9 cellular contexts compared by ENCODE assay signal in the genomic region with DNA sequence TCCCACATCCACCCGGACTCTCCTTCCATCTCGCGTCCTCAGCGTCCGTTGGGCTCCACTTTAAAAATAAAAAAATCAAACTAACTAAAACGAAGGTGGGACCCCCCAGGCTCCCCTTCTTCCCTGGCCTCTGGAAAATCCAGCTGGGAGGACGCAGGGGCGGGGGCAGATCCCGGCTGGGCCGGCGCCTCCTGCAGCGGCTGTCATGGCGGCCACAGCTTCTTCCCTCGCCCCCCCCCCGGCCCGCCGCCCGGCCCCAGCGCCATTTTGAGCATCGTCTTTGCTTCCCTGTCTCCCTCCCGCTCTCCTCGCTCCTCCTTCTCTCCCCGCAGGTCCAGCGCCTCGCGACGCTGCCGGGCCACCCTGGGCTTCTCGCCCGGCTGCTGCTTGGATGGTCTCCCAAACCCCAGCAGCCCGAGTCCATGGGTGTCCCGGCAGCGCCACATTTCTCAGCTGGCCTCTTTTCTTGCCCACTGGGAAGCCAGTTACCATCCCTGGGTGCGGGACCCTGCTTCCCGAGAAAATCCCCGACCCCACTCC. TPM values are rescaled to one million over a fixed set of nuclear protein-coding genes. Genes with fewer than 3 reads are reported as not detected.
DNase-seq lines count a peak whose midpoint lies in the region; ATAC-seq, FAIRE-seq and TF ChIP-seq lines count a peak whose summit lies in the region.
"Had no signal": no experiment of that assay in that cellular context is flagged by ENCODE, and none has a peak within 500 bp of the region (broad histone marks: within the 10 kb centered on the region; RNA-seq: fewer than 3 reads in every experiment).

No MANE protein-coding gene starts in this region.

- H3K27ac ChIP-seq in upper lobe of left lung: peak overlapping the region; percentile 81 to 90 (median 88)

- peak overlapping the region; percentile 48 for H3K4me3 ChIP-seq in epithelial cell of esophagus (ENCODE audit: low read length)
- peak overlapping the region in 3 of 4 donors; percentile 42 to 60 (median 53) for H3K4me3 ChIP-seq in upper lobe of left lung

- H3K9me3 ChIP-seq in upper lobe of left lung: no peaks in the 10 kb centered on the region

- no peak for FAIRE-seq in frontal cortex (lab: Jason Lieb, UNC)
- FAIRE-seq: A204.1 had no signal

- H3K27me3 ChIP-seq in upper lobe of left lung: peaks cover 0 to 41% (median 22%) of the 10 kb centered on the region in 4 donors

- WGBS in upper lobe of left lung, 2 donors: 6 to 16% methylated on average over 27 to 31 of the region's 36 CpGs

- H3K27ac Mint-ChIP-seq in naive B cell: peak overlapping the region in 5 of 6 donors; percentile 79 to 99 (median 93)

- TF ChIP-seq EP300 in upper lobe of left lung (IDR thresholded peaks at IDR 0.05): no peak

- peak in 1 of 4 donors; percentile 12 for TF ChIP-seq POLR2A in upper lobe of left lung (IDR thresholded peaks at IDR 0.05)

- peaks cover 9 to 29% (median 18%) of the 10 kb centered on the region in 4 donors for H3K4me1 ChIP-seq in upper lobe of left lung

- H3K4me3 Mint-ChIP-seq in naive B cell: peak overlapping the region; percentile 85 to 99 (median 96)

- peaks cover 4 to 17% of the 10 kb centered on the region in 2 donors for H3K36me3 Mint-ChIP-seq in naive B cell

- peak; percentile 70 for DNase-seq in NCI-H1092 (lab: John Stamatoyannopoulos, UW)
- no peak for DNase-seq in NCI-H1092 treated with DMSO at 0.1 percent for 48 hours (lab: John Stamatoyannopoulos, UW)
- DNase-seq in activated CD4-positive, alpha-beta T cell treated with anti-CD3 and anti-CD28 coated beads, Interleukin-2, amount 50 U/mL, for 1 hour: peak; percentile 39
- DNase-seq in epithelial cell of esophagus (ENCODE audit: low read depth): peak; percentile 39
- peak; percentile 29 for DNase-seq in naive B cell
- DNase-seq in upper lobe of left lung: peak in 1 of 2 donors; percentile 92
- no peak for DNase-seq in frontal cortex (ENCODE audit: low spot score in 2 of 2)

- no peaks in the 10 kb centered on the region for H3K9me3 Mint-ChIP-seq in naive B cell

- no peaks in the 10 kb centered on the region for H3K36me3 ChIP-seq in upper lobe of left lung

- H3K27me3 Mint-ChIP-seq in naive B cell: peaks cover 55 to 81% (median 72%) of the 10 kb centered on the region in 3 donors

- TF ChIP-seq CTCF in epithelial cell of esophagus (IDR thresholded peaks at IDR 0.05; ENCODE audit: insufficient read depth, low read depth, low read length, missing control alignments) (no peak), upper lobe of left lung (IDR thresholded peaks at IDR 0.05) (no peak)

- peaks cover 29 to 42% (median 40%) of the 10 kb centered on the region in 3 donors for H3K4me1 Mint-ChIP-seq in naive B cell

- peak; percentile 27 to 32 for ATAC-seq in naive B cell (ENCODE audit: low read depth in 2 of 2)
- ATAC-seq in upper lobe of left lung (ENCODE audit: low FRiP score in 2 of 2): peak; percentile 61 to 76
- no peak for ATAC-seq in HG03378 (IDR thresholded peaks at IDR 0.05; ENCODE audit: unreplicated experiment)

RNA-seq across cellular contexts. Expression of gene HOXB2, which starts 3.3 kb away (rescaled TPM):
- polyA plus RNA-seq in naive B cell (ENCODE audit: low read depth in 6 of 6): 1 to 10 TPM; 2.3 to 9.3 (median 5.5) TPM
- total RNA-seq in upper lobe of left lung: 10 to 100 TPM in 2 of 6 donors, 1 to 10 TPM in 4; 1.4 to 16.1 (median 7.4) TPM
- total RNA-seq in frontal cortex: not detected

RNA-seq across cellular contexts. Expression of gene HOXB1, which starts 10.8 kb away (rescaled TPM):
- not detected for polyA plus RNA-seq in naive B cell (ENCODE audit: low read depth in 6 of 6)
- total RNA-seq in upper lobe of left lung (not detected), frontal cortex (not detected)

RNA-seq across cellular contexts. Expression of gene HOXB4, which starts 36.5 kb away (rescaled TPM):
- polyA plus RNA-seq in naive B cell (ENCODE audit: low read depth in 6 of 6): under 1 TPM in 2 of 6 donors, not detected in 4; 0.07 to 0.25 TPM
- total RNA-seq in upper lobe of left lung: 1 to 10 TPM in 4 of 6 donors, under 1 TPM in 2; 0.61 to 5.6 (median 2.0) TPM
- total RNA-seq in frontal cortex: not detected

RNA-seq across cellular contexts. Expression of gene HOXB3, which starts 48.4 kb away (rescaled TPM):
- polyA plus RNA-seq in naive B cell (ENCODE audit: low read depth in 6 of 6): under 1 TPM in 1 of 6 donors, not detected in 5; 0.05 TPM
- total RNA-seq in upper lobe of left lung: 10 to 100 TPM in 2 of 6 donors, 1 to 10 TPM in 4; 2.9 to 12.6 (median 7.9) TPM
- not detected for total RNA-seq in frontal cortex

RNA-seq across cellular contexts. Expression of gene HOXB5, which starts 51.9 kb away (rescaled TPM):
- not detected for polyA plus RNA-seq in naive B cell (ENCODE audit: low read depth in 6 of 6)
- total RNA-seq in upper lobe of left lung (1 to 10 TPM in 4 of 6 donors, under 1 TPM in 2; 0.39 to 5.0 (median 1.5) TPM), frontal cortex (not detected)

Comparison
In these comparisons a context has a peak if more than half of its experiments do, and no peak if none do; other contexts are left out.
1. DNase-seq: peak in NCI-H1092 (single experiment), activated CD4-positive, alpha-beta T cell treated with anti-CD3 and anti-CD28 coated beads, Interleukin-2, amount 50 U/mL, for 1 hour (single experiment), epithelial cell of esophagus (single experiment) and naive B cell (single experiment); none in NCI-H1092 treated with DMSO at 0.1 percent for 48 hours (single experiment) and frontal cortex (0 of 2).